19 cellular contexts compared by ENCODE assay signal in the genomic region with DNA sequence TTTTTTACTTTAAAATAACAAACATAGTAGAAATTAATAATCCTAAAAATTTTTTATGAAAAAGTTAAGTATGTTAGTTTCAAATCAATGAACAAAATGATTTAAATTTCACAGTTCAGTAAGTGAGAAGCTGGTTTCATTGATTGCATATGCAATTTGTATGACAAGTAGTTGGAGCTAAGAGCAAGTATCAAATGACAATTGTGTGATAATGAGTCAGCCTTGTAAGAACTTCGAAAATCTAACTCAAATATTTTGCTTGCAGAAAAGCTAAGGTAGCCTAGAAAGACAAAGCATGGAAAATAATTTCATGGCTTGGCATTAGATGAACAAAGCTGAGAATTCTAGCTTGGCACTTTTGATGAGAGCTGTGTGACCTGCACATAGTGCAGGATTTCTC.
DNase-seq lines count a peak whose midpoint lies in the region; ATAC-seq and TF ChIP-seq lines count a peak whose summit lies in the region.
"Had no signal": no experiment of that assay in that cellular context is flagged by ENCODE, and none has a peak within 500 bp of the region (broad histone marks: within the 10 kb centered on the region; RNA-seq: fewer than 3 reads in every experiment).

No MANE protein-coding gene starts in this region.

- H2AFZ ChIP-seq in IMR-90 (replicated peaks; ENCODE audit: low read length, poor library complexity): no peak overlapping the region

- H2BK5ac ChIP-seq in IMR-90 (ENCODE audit: low read depth, low read length, poor library complexity, severe bottlenecking): no peak overlapping the region

- no peaks in the 10 kb centered on the region; the same call in 1 of the 2 replicates for H3K9me1 ChIP-seq in IMR-90 (ENCODE audit: insufficient read depth, low read length)

- DNase-seq in AG10803 (ENCODE audit: low read depth) (peak; percentile 11), IMR-90 (peak; percentile 64), astrocyte of the cerebellum (ENCODE audit: low read depth) (peak; percentile 23), fibroblast of villous mesenchyme (ENCODE audit: low read depth) (peak; percentile 7), spleen (no peak), right atrium auricular region (ENCODE audit: low spot score) (no peak)
- DNase-seq: activated CD4-positive, alpha-beta T cell treated with anti-CD3 and anti-CD28 coated beads for 4 hours; activated effector memory CD4-positive, alpha-beta T cell treated with anti-CD3 and anti-CD28 coated beads, Interleukin-2, amount 50 U/mL, for 16 hours; cerebellar nuclear complex; Kasumi-1; mucosa of descending colon; Peyer's patch; stimulated activated naive CD8-positive, alpha-beta T cell treated with anti-CD3 and anti-CD28 coated beads, Interleukin-15, Interleukin-2, amounts not matched to agents 100 U/mL and 50 U/mL, for 24 hours; transverse colon had no signal

- H3K36me3 ChIP-seq in IMR-90 (ENCODE audit: control insufficient read depth, insufficient read depth, low read length) (no peaks in the 10 kb centered on the region), spleen (peaks cover 0 to 82% (median 29%) of the 10 kb centered on the region in 6 donors), right atrium auricular region (peaks cover 19% of the 10 kb centered on the region)
- H3K36me3 ChIP-seq: Peyer's patch, transverse colon had no signal

- H4K8ac ChIP-seq in IMR-90 (ENCODE audit: low read depth in 2 of 2, low read length in 2 of 2): no peak overlapping the region

- TF ChIP-seq POLR2A in IMR-90 (IDR thresholded peaks at IDR 0.05; ENCODE audit: low read depth, low read length) (no peak), spleen (IDR thresholded peaks at IDR 0.05) (no peak)

- no peaks in the 10 kb centered on the region for H3K27me3 ChIP-seq in IMR-90 (ENCODE audit: control insufficient read depth, insufficient read depth, low read length)
- H3K27me3 ChIP-seq in spleen (replicated peaks in 1 of 7): no peaks in the 10 kb centered on the region
- no peaks in the 10 kb centered on the region for H3K27me3 ChIP-seq in right atrium auricular region
- H3K27me3 ChIP-seq: gastroesophageal sphincter, Peyer's patch, transverse colon had no signal

- no peaks in the 10 kb centered on the region for H4K20me1 ChIP-seq in IMR-90 (ENCODE audit: insufficient read depth, low read length)

- H3K9ac ChIP-seq in IMR-90 (ENCODE audit: low read depth, low read length): no peak overlapping the region

- no peak overlapping the region for H3K4me3 ChIP-seq in AG10803 (ENCODE audit: low read length)
- H3K4me3 ChIP-seq in IMR-90 (ENCODE audit: insufficient read depth, low read depth, low read length): no peak overlapping the region
- H3K4me3 ChIP-seq in astrocyte of the cerebellum (ENCODE audit: low read depth, low read length): no peak overlapping the region
- H3K4me3 ChIP-seq in fibroblast of villous mesenchyme (ENCODE audit: low read depth, low read length): no peak overlapping the region
- no peak overlapping the region for H3K4me3 ChIP-seq in spleen
- no peak overlapping the region for H3K4me3 ChIP-seq in right atrium auricular region
- H3K4me3 ChIP-seq: gastroesophageal sphincter, mucosa of descending colon, Peyer's patch, transverse colon had no signal

- in situ Hi-C loops in IMR-90 (cut with MboI; ENCODE audit: low sequenced_read_pairs): no loop called here
- in situ Hi-C loops in astrocyte of the cerebellum (cut with HindIII; ENCODE audit: low sequenced_read_pairs): no loop called here

- no peak overlapping the region for H2BK120ac ChIP-seq in IMR-90 (ENCODE audit: low read depth, low read length)

- H2AK5ac ChIP-seq in IMR-90 (ENCODE audit: low read depth, low read length): no peak overlapping the region

- dilution Hi-C loops in IMR-90 (cut with HindIII; ENCODE audit: low sequenced_read_pairs, unreplicated experiment): no loop called here

- H3K4me1 ChIP-seq in IMR-90 (ENCODE audit: control insufficient read depth, insufficient read depth, low read length) (peaks cover 1% of the 10 kb centered on the region; the same call in 1 of the 2 replicates), spleen (no peaks in the 10 kb centered on the region), right atrium auricular region (no peaks in the 10 kb centered on the region)
- H3K4me1 ChIP-seq: gastroesophageal sphincter, Peyer's patch, transverse colon had no signal

- no peak for TF ChIP-seq CTCF in AG10803 (conservative IDR thresholded peaks at IDR 0.05; ENCODE audit: low read length)
- no peak for TF ChIP-seq CTCF in IMR-90 (conservative IDR thresholded peaks at IDR 0.05; ENCODE audit: low read depth, low read length)
- TF ChIP-seq CTCF in astrocyte of the cerebellum (IDR thresholded peaks at IDR 0.05; ENCODE audit: low read depth, low read length, missing control alignments): no peak
- no peak for TF ChIP-seq CTCF in fibroblast of villous mesenchyme (IDR thresholded peaks at IDR 0.05; ENCODE audit: insufficient read depth, low read depth, low read length)
- no peak for TF ChIP-seq CTCF in spleen (IDR thresholded peaks at IDR 0.05 in 8 of 11, conservative IDR thresholded peaks at IDR 0.05 in 3 of 11)
- no peak for TF ChIP-seq CTCF in right atrium auricular region (IDR thresholded peaks at IDR 0.05)

- no peak overlapping the region for H3K18ac ChIP-seq in IMR-90 (ENCODE audit: low read depth, low read length)

- H3K14ac ChIP-seq in IMR-90 (replicated peaks; ENCODE audit: low read depth, low read length): no peak overlapping the region

- no TSS peak for BruUV-seq in IMR-90 (replicated peaks; lab: Mats Ljungman, UMichigan)

- intact Hi-C loops in IMR-90 (cut with micrococcal nuclease) (no loop called here), spleen (cut with DNase I; ENCODE audit: low total_unique reads) (no loop called here)

- no peak overlapping the region for H2BK20ac ChIP-seq in IMR-90 (ENCODE audit: low read depth, low read length)

- ATAC-seq in IMR-90 (ENCODE audit: low read depth) (no peak), GM19351 (IDR thresholded peaks at IDR 0.05; ENCODE audit: unreplicated experiment) (no peak), GM21723 (IDR thresholded peaks at IDR 0.05; ENCODE audit: unreplicated experiment) (no peak)
- ATAC-seq: gastroesophageal sphincter; HCT116; left lobe of liver; mucosa of descending colon; stimulated activated naive CD8-positive, alpha-beta T cell treated with anti-CD3 and anti-CD28 coated beads, Interleukin-15, Interleukin-2, amounts not matched to agents 100 U/mL and 50 U/mL, for 24 hours had no signal

- H2AK9ac ChIP-seq in IMR-90 (replicated peaks; ENCODE audit: low read depth, low read length, poor library complexity): no peak overlapping the region

- POLR2A ChIA-PET in IMR-90 (lab: Charles Lee; ENCODE audit: unreplicated experiment): no interaction called here

- H2BK15ac ChIP-seq in IMR-90 (ENCODE audit: low read depth, low read length): no peak overlapping the region

- no peak overlapping the region for H3K56ac ChIP-seq in IMR-90 (ENCODE audit: extremely low read depth, insufficient read depth, low read length)

- H3K23ac ChIP-seq in IMR-90 (ENCODE audit: low read depth, low read length): no peak overlapping the region

- no peak overlapping the region for H4K5ac ChIP-seq in IMR-90 (ENCODE audit: low read depth, low read length)

- H3K4me2 ChIP-seq in IMR-90 (ENCODE audit: low read depth, low read length): no peak overlapping the region; the same call in 1 of the 2 replicates

- CTCF ChIA-PET in IMR-90 (lab: Yijun Ruan, JAX): no interaction called here

- H3K9me3 ChIP-seq in IMR-90 (ENCODE audit: control insufficient read depth, insufficient read depth, low read length): peaks cover 9% of the 10 kb centered on the region
- peaks cover 0 to 44% (median 41%) of the 10 kb centered on the region in 8 donors for H3K9me3 ChIP-seq in spleen
- peaks cover 0 to 38% of the 10 kb centered on the region in 2 donors for H3K9me3 ChIP-seq in right atrium auricular region

- WGBS in IMR-90 (ENCODE audit: extremely low coverage in 2 of 2, insufficient read length in 1 of 2), 2 experiments: no CpG with 5 or more reads among the region's 1 CpG
- WGBS in spleen, 5 donors: 83 to 95% (median 89%) methylated on average over 1 of the region's 1 CpG

- H3K27ac ChIP-seq in IMR-90 (ENCODE audit: insufficient read depth, low read length) (no peak overlapping the region), spleen (no peak overlapping the region), right atrium auricular region (no peak overlapping the region)
- H3K27ac ChIP-seq: gastroesophageal sphincter, Peyer's patch, transverse colon had no signal

- H4K91ac ChIP-seq in IMR-90 (ENCODE audit: insufficient read depth, low read depth, low read length): no peak overlapping the region

- TF ChIP-seq RAD21 in IMR-90 (IDR thresholded peaks at IDR 0.05; ENCODE audit: low read length): no peak

- no peak overlapping the region for H3K4ac ChIP-seq in IMR-90 (ENCODE audit: low read depth, low read length)

- no peaks in the 10 kb centered on the region for H3K79me1 ChIP-seq in IMR-90 (ENCODE audit: low read depth in 1 of 2, low read length in 2 of 2)

TF ChIP-seq in IMR-90, 13 proteins besides CTCF, POLR2A, EP300 and RAD21:
- no peak for TF ChIP-seq RFX5 (IDR thresholded peaks at IDR 0.05; ENCODE audit: low read depth, low read length)

Comparison
In these comparisons a context has a peak if more than half of its experiments do, and no peak if none do; other contexts are left out.
1. DNase-seq: peak in AG10803 (single experiment), IMR-90 (single experiment), astrocyte of the cerebellum (single experiment) and fibroblast of villous mesenchyme (single experiment); none in spleen (single experiment) and right atrium auricular region (single experiment).